ENCODE assay signal across 8 cellular contexts in the genomic region with DNA sequence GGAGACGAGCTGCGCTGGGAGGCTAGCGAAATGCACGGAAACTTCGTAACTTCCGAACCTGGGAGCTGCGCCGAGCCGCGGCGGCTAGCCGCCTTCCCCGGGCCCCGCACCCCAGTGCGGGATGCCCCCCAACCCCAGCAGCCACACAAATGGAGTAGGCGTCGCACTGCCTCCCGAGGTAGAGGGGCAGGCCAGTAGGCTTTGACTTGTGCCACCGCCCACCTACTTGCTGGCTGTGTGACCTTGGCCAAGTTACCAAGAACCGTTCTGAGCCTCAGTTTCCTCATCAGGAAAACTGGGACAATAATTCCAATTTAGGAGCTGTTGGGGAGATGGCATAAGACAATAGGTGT. TPM values are rescaled to one million over a fixed set of nuclear protein-coding genes. Genes with fewer than 3 reads are reported as not detected.
DNase-seq lines count a peak whose midpoint lies in the region; ATAC-seq and TF ChIP-seq lines count a peak whose summit lies in the region.

No MANE protein-coding gene starts in this region.

- CTCF ChIA-PET in AG04449 (lab: Yijun Ruan, JAX), result interaction anchor here (1.4 kb wide), 1 partner anchor 26 kb away, joined by 3 read pairs; no protein-coding TSS in a partner anchor

- peak overlapping the region; percentile 63 for H3K4me3 ChIP-seq in AG04449 (ENCODE audit: low read depth, low read length)
- peak overlapping the region; percentile 71 for H3K4me3 ChIP-seq in Jurkat, Clone E6-1 (ENCODE audit: low read length)
- H3K4me3 ChIP-seq in colonic mucosa, result peak overlapping the region; percentile 72

- DNase-seq in AG04449 (ENCODE audit: low read depth, low spot score) (no peak), colonic mucosa (no peak), natural killer cell (no peak), NCI-H748 (lab: John Stamatoyannopoulos, UW; ENCODE audit: unreplicated experiment) (no peak), NCI-H1417 treated with DMSO at 0.1 percent for 48 hours (lab: John Stamatoyannopoulos, UW) (no peak)
- no peak for DNase-seq in Jurkat, Clone E6-1 (ENCODE audit: low read depth, low spot score)

- POLR2A ChIA-PET in AG04449 (lab: Yijun Ruan, JAX), result no interaction called here

- H3K9me3 ChIP-seq in colonic mucosa, result no peaks in the 10 kb centered on the region

- H3K4me3 Mint-ChIP-seq in natural killer cell, result peak overlapping the region; percentile 67

- H3K27me3 ChIP-seq in colonic mucosa, result no peaks in the 10 kb centered on the region

- H3K36me3 Mint-ChIP-seq in natural killer cell, result no peaks in the 10 kb centered on the region

- peaks cover 3 to 7% of the 10 kb centered on the region in 2 donors for H3K27me3 Mint-ChIP-seq in natural killer cell (ENCODE audit: low read depth in 2 of 2)

- H3K36me3 ChIP-seq in colonic mucosa, result no peaks in the 10 kb centered on the region

- H3K27ac ChIP-seq in colonic mucosa, result peak overlapping the region; percentile 66

- H3K27ac Mint-ChIP-seq in natural killer cell, result peak overlapping the region in 1 of 2 donors; percentile 63

- no peaks in the 10 kb centered on the region for H3K9me3 Mint-ChIP-seq in natural killer cell

- H3K4me1 Mint-ChIP-seq in natural killer cell, result peaks cover 6 to 19% of the 10 kb centered on the region in 2 donors

- TF ChIP-seq CTCF in AG04449 (IDR thresholded peaks at IDR 0.05; ENCODE audit: insufficient read depth, low read length, missing control alignments) (no peak), colonic mucosa (IDR thresholded peaks at IDR 0.05) (no peak), natural killer cell (IDR thresholded peaks at IDR 0.05) (no peak)

- intact Hi-C loops in colonic mucosa (cut with DNase I), result no loop called here
- intact Hi-C loops in natural killer cell (cut with micrococcal nuclease), result loop anchor here (2.0 to 5.0 kb wide), 2 partner anchors 36 to 68 kb away; no protein-coding TSS in a partner anchor

- peak overlapping the region; percentile 61 to 71 for H3K9ac ChIP-seq in colonic mucosa (ENCODE audit: low read depth in 2 of 2, low read length in 2 of 2)

- H3K4me1 ChIP-seq in colonic mucosa, result peaks cover 9% of the 10 kb centered on the region

- ATAC-seq in natural killer cell, result no peak
- no peak for ATAC-seq in GM19452 (IDR thresholded peaks at IDR 0.05; ENCODE audit: unreplicated experiment)
- no peak for ATAC-seq in GM19455 (IDR thresholded peaks at IDR 0.05; ENCODE audit: unreplicated experiment)

RNA-seq across cellular contexts. Expression of gene STRBP, which starts 0.5 kb away (rescaled TPM):
- 73.3 TPM for polyA plus RNA-seq in Jurkat, Clone E6-1 (2012; ENCODE audit: insufficient read depth, insufficient read length)
- total RNA-seq in colonic mucosa, result 10 to 100 TPM; 37.5 to 53.5 TPM
- total RNA-seq in natural killer cell, result 1 to 10 TPM; 6.0 to 8.3 (median 7.9) TPM

Comparison
In these comparisons a context has a peak if more than half of its experiments do, and no peak if none do; other contexts are left out.
1. RNA of gene STRBP, which starts 0.5 kb away (total RNA-seq): 37.5 to 53.5 TPM in colonic mucosa; 6.0 to 8.3 TPM in natural killer cell; every median in the first group is over 4 times any median in the second.
2. Peak in every context shown above with its lines, with median percentiles within 50 percentile points of each other: H3K4me3 ChIP-seq.